6 cellular contexts compared by ENCODE assay signal in the genomic region with DNA sequence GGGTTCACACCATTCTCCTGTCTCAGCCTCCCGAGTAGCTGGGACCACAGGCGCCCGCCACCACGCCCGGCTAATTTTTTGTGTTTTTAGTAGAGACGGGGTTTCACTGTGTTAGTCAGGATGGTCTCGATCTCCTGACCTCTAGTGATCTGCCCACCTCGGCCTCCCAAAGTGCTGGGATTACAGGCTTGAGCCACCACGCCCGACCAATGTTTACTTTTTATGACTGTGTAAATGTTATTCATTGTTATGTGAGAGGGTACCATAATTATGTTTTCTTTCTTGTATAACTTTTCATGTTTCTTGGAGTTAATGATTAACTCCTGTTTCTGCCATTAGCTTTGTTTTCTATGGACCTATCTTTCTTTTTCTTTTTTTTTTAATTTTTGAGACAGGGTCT.
DNase-seq lines count a peak whose midpoint lies in the region; ATAC-seq and TF ChIP-seq lines count a peak whose summit lies in the region.
"Not testable (repeated sequence)": the region's sequence is repeated elsewhere in the genome, so short reads cannot be mapped to it uniquely, and the experiment has no call there.

No MANE protein-coding gene starts in this region.

- not testable (repeated sequence) for H3K9ac ChIP-seq in colonic mucosa (ENCODE audit: low read depth in 2 of 2, low read length in 2 of 2)

- not testable (repeated sequence) for H3K27me3 ChIP-seq in colonic mucosa

- ATAC-seq in activated T-cell treated with anti-CD3 and anti-CD28 coated beads, Interleukin-2, amount 50 U/mL, for 72 hours (replicated peaks in 1 of 2) = not testable (repeated sequence)
- peak; percentile 55 for ATAC-seq in left colon

- not testable (repeated sequence) for H3K9me3 Mint-ChIP-seq in activated T-cell treated with anti-CD3 and anti-CD28 coated beads, Interleukin-2, amount 50 U/mL, for 72 hours; progenitor cell of endocrine pancreas (ENCODE audit: low read depth)

- H3K36me3 Mint-ChIP-seq in activated T-cell treated with anti-CD3 and anti-CD28 coated beads, Interleukin-2, amount 50 U/mL, for 72 hours (ENCODE audit: insufficient read depth in 2 of 2) = not testable (repeated sequence)
- H3K36me3 Mint-ChIP-seq in progenitor cell of endocrine pancreas (ENCODE audit: insufficient read depth) = peaks cover 13% of the 10 kb centered on the region

- H3K9me3 ChIP-seq in colonic mucosa = not testable (repeated sequence)

- not testable (repeated sequence) for H3K27me3 Mint-ChIP-seq in activated T-cell treated with anti-CD3 and anti-CD28 coated beads, Interleukin-2, amount 50 U/mL, for 72 hours (ENCODE audit: low read depth); progenitor cell of endocrine pancreas

- H3K27ac Mint-ChIP-seq in activated T-cell treated with anti-CD3 and anti-CD28 coated beads, Interleukin-2, amount 50 U/mL, for 72 hours = peak overlapping the region; percentile 50
- H3K27ac Mint-ChIP-seq in progenitor cell of endocrine pancreas = peak overlapping the region; percentile 74

- peaks cover 11% of the 10 kb centered on the region for H3K4me1 Mint-ChIP-seq in activated T-cell treated with anti-CD3 and anti-CD28 coated beads, Interleukin-2, amount 50 U/mL, for 72 hours (ENCODE audit: low read depth)
- peaks cover 40% of the 10 kb centered on the region for H3K4me1 Mint-ChIP-seq in progenitor cell of endocrine pancreas (ENCODE audit: low read depth)

- not testable (repeated sequence) for H3K4me3 ChIP-seq in colonic mucosa

- DNase-seq in DMS53 (lab: John Stamatoyannopoulos, UW) (peak; percentile 88), colonic mucosa (peak; percentile 64)
- DNase-seq in RWPE1 (ENCODE audit: low spot score); activated T-cell treated with anti-CD3 and anti-CD28 coated beads, Interleukin-2, amount 50 U/mL, for 72 hours; left colon; progenitor cell of endocrine pancreas (ENCODE audit: low spot score, unreplicated experiment): not testable (repeated sequence)

- not testable (repeated sequence) for H3K4me3 Mint-ChIP-seq in activated T-cell treated with anti-CD3 and anti-CD28 coated beads, Interleukin-2, amount 50 U/mL, for 72 hours; progenitor cell of endocrine pancreas (ENCODE audit: low read depth)

- CTCF ChIA-PET in RWPE1 (lab: Yijun Ruan, JAX) = not testable (repeated sequence)

- POLR2A ChIA-PET in RWPE1 (lab: Yijun Ruan, JAX; ENCODE audit: low non-redundant PET) = not testable (repeated sequence)

- H3K4me1 ChIP-seq in colonic mucosa = not testable (repeated sequence)

- 0 out of 2 replicates have a peak overlapping the region, but pooled peaks have one; percentile 13 for H3K27ac ChIP-seq in RWPE1
- H3K27ac ChIP-seq in colonic mucosa = not testable (repeated sequence)

- H3K36me3 ChIP-seq in colonic mucosa = not testable (repeated sequence)

- not testable (repeated sequence) for TF ChIP-seq CTCF in RWPE1 (conservative IDR thresholded peaks at IDR 0.05; ENCODE audit: low read depth); colonic mucosa (IDR thresholded peaks at IDR 0.05); progenitor cell of endocrine pancreas (IDR thresholded peaks at IDR 0.05; ENCODE audit: unreplicated experiment)

- intact Hi-C loops in colonic mucosa (cut with DNase I); left colon (cut with DNase I, micrococcal nuclease): not testable (repeated sequence)
